ENCODE assay signal across 1 cellular context in the genomic region with DNA sequence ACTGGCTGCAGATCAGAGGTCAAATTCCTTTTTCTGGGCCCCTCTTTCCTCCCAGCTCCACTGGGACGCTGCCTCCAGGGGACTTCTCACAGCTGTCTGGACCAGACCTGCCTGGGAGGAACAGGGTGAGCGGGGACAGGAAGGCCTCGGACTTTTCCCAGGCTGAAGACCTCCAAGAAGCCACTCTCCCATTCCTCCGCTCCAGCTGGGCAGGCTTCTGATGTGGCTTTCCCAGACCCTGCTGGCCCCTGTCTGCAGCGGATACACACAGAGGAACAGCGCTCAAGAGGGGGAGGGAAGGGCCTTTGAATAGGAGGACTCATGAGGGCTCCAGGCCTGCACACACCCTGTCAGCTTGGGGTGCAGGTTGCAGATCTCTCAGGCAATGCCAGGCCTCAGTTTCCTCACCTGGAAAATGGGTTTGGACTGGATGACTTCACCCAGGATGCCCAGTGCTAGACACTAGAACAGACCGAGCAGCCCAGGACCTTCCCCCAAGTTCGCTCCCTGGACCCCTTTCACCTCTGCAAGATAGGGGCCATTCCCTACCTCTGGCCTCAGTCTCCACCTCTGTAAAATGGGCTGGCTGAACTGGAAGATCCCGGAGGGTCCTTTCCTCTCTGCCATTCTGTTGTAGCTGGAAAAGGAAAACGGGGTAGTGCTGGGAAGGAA.
A peak's percentile ranks its signal among the peaks of the same experiment; 100 is the strongest.
TF ChIP-seq lines count a peak whose summit lies in the region.

No MANE protein-coding gene starts in this region.

TF ChIP-seq in HepG2, 621 proteins besides CTCF, POLR2A, EP300 and RAD21:
- TF ChIP-seq RBAK (CRISPR knock-in tag; IDR thresholded peaks at IDR 0.05) (no peak), ZNF629 (CRISPR knock-in tag; conservative IDR thresholded peaks at IDR 0.05) (peak; percentile 77), ZMYM3 (CRISPR knock-in tag; IDR thresholded peaks at IDR 0.05) (peak; percentile 19; the same call in 1 of the 2 replicates)
- TF ChIP-seq, protein P1, sequence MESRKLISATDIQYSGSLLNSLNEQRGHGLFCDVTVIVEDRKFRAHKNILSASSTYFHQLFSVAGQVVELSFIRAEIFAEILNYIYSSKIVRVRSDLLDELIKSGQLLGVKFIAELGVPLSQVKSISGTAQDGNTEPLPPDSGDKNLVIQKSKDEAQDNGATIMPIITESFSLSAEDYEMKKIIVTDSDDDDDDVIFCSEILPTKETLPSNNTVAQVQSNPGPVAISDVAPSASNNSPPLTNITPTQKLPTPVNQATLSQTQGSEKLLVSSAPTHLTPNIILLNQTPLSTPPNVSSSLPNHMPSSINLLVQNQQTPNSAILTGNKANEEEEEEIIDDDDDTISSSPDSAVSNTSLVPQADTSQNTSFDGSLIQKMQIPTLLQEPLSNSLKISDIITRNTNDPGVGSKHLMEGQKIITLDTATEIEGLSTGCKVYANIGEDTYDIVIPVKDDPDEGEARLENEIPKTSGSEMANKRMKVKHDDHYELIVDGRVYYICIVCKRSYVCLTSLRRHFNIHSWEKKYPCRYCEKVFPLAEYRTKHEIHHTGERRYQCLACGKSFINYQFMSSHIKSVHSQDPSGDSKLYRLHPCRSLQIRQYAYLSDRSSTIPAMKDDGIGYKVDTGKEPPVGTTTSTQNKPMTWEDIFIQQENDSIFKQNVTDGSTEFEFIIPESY (CRISPR knock-in tag; IDR thresholded peaks at IDR 0.05), result peak; percentile 63
TF ChIP-seq in HepG2: peak in this region for 3.
